ENCODE assay signal across 16 cellular contexts in the genomic region with DNA sequence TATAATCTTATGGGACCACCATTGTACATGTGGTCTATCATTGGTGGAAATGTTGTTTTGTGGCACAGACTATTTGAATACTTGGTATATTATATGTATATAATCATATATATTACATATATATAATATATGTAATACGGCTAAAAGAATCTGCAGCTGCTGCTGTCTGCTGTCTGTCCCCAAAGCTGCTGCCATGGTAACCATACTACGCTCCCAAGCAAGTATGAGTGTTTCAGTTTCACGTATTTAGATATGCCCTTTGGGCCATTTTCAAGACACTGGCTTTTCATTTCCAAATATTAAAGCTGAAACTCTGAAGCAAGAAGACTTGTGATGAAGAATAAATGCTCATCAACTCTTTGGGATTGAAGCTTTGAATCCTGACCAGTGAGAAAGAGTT. TPM values are rescaled to one million over a fixed set of nuclear protein-coding genes. Genes with fewer than 3 reads are reported as not detected.
"Had no signal": no experiment of that assay in that cellular context is flagged by ENCODE, and none has a peak within 500 bp of the region (broad histone marks: within the 10 kb centered on the region; RNA-seq: fewer than 3 reads in every experiment).

No MANE protein-coding gene starts in this region.

- DNase-seq: activated CD4-positive, alpha-beta T cell treated with anti-CD3 and anti-CD28 coated beads for 1 hour; activated CD4-positive, alpha-beta T cell treated with anti-CD3 and anti-CD28 coated beads, Interleukin-2, amount 50 U/mL, for 4 hours; activated naive CD4-positive, alpha-beta T cell treated with anti-CD3 and anti-CD28 coated beads for 36 hours; activated naive CD8-positive, alpha-beta T cell treated with anti-CD3 and anti-CD28 coated beads, Interleukin-2, amount 50 U/mL, for 24 hours; head of caudate nucleus; kidney glomerular epithelial cell; left ventricle myocardium superior; naive thymus-derived CD8-positive, alpha-beta T cell; retina; stimulated activated CD4-positive, alpha-beta T cell treated with anti-CD3 and anti-CD28 coated beads, Interleukin-2, amount 100 ng/mL, for 48 hours; thyroid gland had no signal

- ATAC-seq: activated naive CD8-positive, alpha-beta T cell treated with anti-CD3 and anti-CD28 coated beads, Interleukin-2, amount 50 U/mL, for 24 hours; activated T-helper 17 cell treated with anti-CD3 and anti-CD28 coated beads, Interleukin-2, amount 50 U/mL, for 72 hours; left ventricle myocardium superior; naive thymus-derived CD8-positive, alpha-beta T cell; stimulated activated memory B cell treated with anti-CD40 and anti-IgM and Interleukin-4, amounts not matched to agents 10 μg/mL and 1 μg/mL and 100 μg/mL, for 72 hours had no signal

- H3K9me3 ChIP-seq: ascending aorta, thyroid gland had no signal

- H3K4me3 ChIP-seq: ascending aorta, thyroid gland had no signal

- H3K4me1 ChIP-seq: ascending aorta, thyroid gland had no signal

- H3K27me3 ChIP-seq: ascending aorta, thyroid gland had no signal

- H3K36me3 ChIP-seq: ascending aorta, thyroid gland had no signal

- H3K27ac ChIP-seq: ascending aorta, epithelial cell of prostate, thyroid gland, VCaP had no signal

RNA-seq across cellular contexts. Expression of gene ARSJ, which starts 42.0 kb away (rescaled TPM):
- polyA plus RNA-seq: naive thymus-derived CD8-positive, alpha-beta T cell had no signal
